In the genomic region with DNA sequence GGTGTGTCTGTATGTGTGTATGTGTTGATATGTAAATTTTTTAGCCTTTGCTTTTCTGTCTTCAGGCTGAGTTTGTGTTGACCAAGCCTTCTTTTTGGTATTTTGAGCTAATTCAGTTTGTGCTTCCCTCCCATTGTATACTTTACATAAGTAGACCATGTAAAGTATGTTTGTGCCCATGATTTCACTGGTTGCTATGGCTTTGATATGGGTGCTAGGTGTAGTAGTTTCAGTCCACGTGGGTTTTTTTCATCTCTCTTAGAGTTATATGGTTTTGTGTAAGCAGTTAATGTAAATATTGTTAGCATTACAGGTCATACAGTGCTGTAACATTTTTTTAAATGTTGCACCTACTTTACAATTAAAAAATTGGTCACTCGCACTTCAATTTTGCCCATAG, we compare ENCODE assay signal across 22 cellular contexts.
DNase-seq lines count a peak whose midpoint lies in the region; ATAC-seq and TF ChIP-seq lines count a peak whose summit lies in the region.
"Had no signal": no experiment of that assay in that cellular context is flagged by ENCODE, and none has a peak within 500 bp of the region (broad histone marks: within the 10 kb centered on the region; RNA-seq: fewer than 3 reads in every experiment).

No MANE protein-coding gene starts in this region.

- H3K9me3 ChIP-seq in mucosa of descending colon: no peaks in the 10 kb centered on the region
- H3K9me3 ChIP-seq: Peyer's patch had no signal

- no peaks in the 10 kb centered on the region for H3K9me3 Mint-ChIP-seq in activated CD4-positive, alpha-beta T cell treated with anti-CD3 and anti-CD28 coated beads for 36 hours (ENCODE audit: low read depth)
- H3K9me3 Mint-ChIP-seq in activated CD8-positive, alpha-beta T cell treated with anti-CD3 and anti-CD28 coated beads for 36 hours: no peaks in the 10 kb centered on the region
- H3K9me3 Mint-ChIP-seq: CD8-positive, alpha-beta memory T cell; H9; HFFc6 had no signal

- no peaks in the 10 kb centered on the region for H3K27me3 Mint-ChIP-seq in activated CD4-positive, alpha-beta T cell treated with anti-CD3 and anti-CD28 coated beads for 36 hours
- no peaks in the 10 kb centered on the region for H3K27me3 Mint-ChIP-seq in activated CD8-positive, alpha-beta T cell treated with anti-CD3 and anti-CD28 coated beads for 36 hours
- H3K27me3 Mint-ChIP-seq: CD8-positive, alpha-beta memory T cell had no signal

- H3K36me3 Mint-ChIP-seq in activated CD4-positive, alpha-beta T cell treated with anti-CD3 and anti-CD28 coated beads for 36 hours (ENCODE audit: low read depth): no peaks in the 10 kb centered on the region
- no peaks in the 10 kb centered on the region for H3K36me3 Mint-ChIP-seq in activated CD8-positive, alpha-beta T cell treated with anti-CD3 and anti-CD28 coated beads for 36 hours (ENCODE audit: low read depth)

- POLR2A ChIA-PET in activated CD4-positive, alpha-beta T cell treated with anti-CD3 and anti-CD28 coated beads for 36 hours (lab: Charles Lee): no interaction called here
- POLR2A ChIA-PET in activated CD8-positive, alpha-beta T cell treated with anti-CD3 and anti-CD28 coated beads for 36 hours (lab: Charles Lee): no interaction called here

- H3K36me3 ChIP-seq in mucosa of descending colon (ENCODE audit: low read depth): no peaks in the 10 kb centered on the region
- H3K36me3 ChIP-seq: Peyer's patch had no signal

- H3K4me3 ChIP-seq in GM12865 (ENCODE audit: low read depth, low read length): no peak overlapping the region
- no peak overlapping the region for H3K4me3 ChIP-seq in mucosa of descending colon
- H3K4me3 ChIP-seq: GM23248, Peyer's patch had no signal

- CTCF ChIA-PET in activated CD4-positive, alpha-beta T cell treated with anti-CD3 and anti-CD28 coated beads for 36 hours (lab: Charles Lee): interaction anchor here (1.0 kb wide), 1 partner anchor 9 kb away, joined by 3 read pairs; no protein-coding TSS in a partner anchor
- CTCF ChIA-PET in activated CD8-positive, alpha-beta T cell treated with anti-CD3 and anti-CD28 coated beads for 36 hours (lab: Charles Lee): interaction anchor here (0.9 kb wide), 1 partner anchor 578 kb away, joined by 3 read pairs; no protein-coding TSS in a partner anchor

- H3K27ac Mint-ChIP-seq in activated CD4-positive, alpha-beta T cell treated with anti-CD3 and anti-CD28 coated beads for 36 hours: no peak overlapping the region
- no peak overlapping the region for H3K27ac Mint-ChIP-seq in activated CD8-positive, alpha-beta T cell treated with anti-CD3 and anti-CD28 coated beads for 36 hours
- H3K27ac Mint-ChIP-seq: H9, HFFc6 had no signal

- no peaks in the 10 kb centered on the region for H3K4me1 ChIP-seq in mucosa of descending colon (ENCODE audit: low read depth)
- H3K4me1 ChIP-seq: Peyer's patch had no signal

- TF ChIP-seq CTCF in GM12865 (IDR thresholded peaks at IDR 0.05; ENCODE audit: insufficient read depth, low read depth, low read length, missing control alignments) (no peak), mucosa of descending colon (IDR thresholded peaks at IDR 0.05) (no peak)
- TF ChIP-seq CTCF in activated CD8-positive, alpha-beta T cell treated with anti-CD3 and anti-CD28 coated beads for 36 hours (IDR thresholded peaks at IDR 0.05): no peak

- ATAC-seq in activated CD4-positive, alpha-beta T cell treated with anti-CD3 and anti-CD28 coated beads for 36 hours: peak; percentile 33
- peak; percentile 30 for ATAC-seq in activated CD8-positive, alpha-beta T cell treated with anti-CD3 and anti-CD28 coated beads for 36 hours
- ATAC-seq in mucosa of descending colon: peak; percentile 35
- ATAC-seq: SK-N-SH treated with all-trans-retinoic acid at 6 μM for 48 hours had no signal

- peaks cover 13% of the 10 kb centered on the region for H3K4me1 Mint-ChIP-seq in activated CD4-positive, alpha-beta T cell treated with anti-CD3 and anti-CD28 coated beads for 36 hours
- peaks cover 19% of the 10 kb centered on the region for H3K4me1 Mint-ChIP-seq in activated CD8-positive, alpha-beta T cell treated with anti-CD3 and anti-CD28 coated beads for 36 hours (ENCODE audit: low read depth)

- intact Hi-C loops in activated CD4-positive, alpha-beta T cell treated with anti-CD3 and anti-CD28 coated beads for 36 hours (cut with DNase I, micrococcal nuclease): no loop called here
- intact Hi-C loops in activated CD8-positive, alpha-beta T cell treated with anti-CD3 and anti-CD28 coated beads for 36 hours (cut with micrococcal nuclease): no loop called here
- intact Hi-C loops in mucosa of descending colon (cut with DNase I, micrococcal nuclease): no loop called here

- no peak overlapping the region for H3K4me3 Mint-ChIP-seq in activated CD4-positive, alpha-beta T cell treated with anti-CD3 and anti-CD28 coated beads for 36 hours
- H3K4me3 Mint-ChIP-seq in activated CD8-positive, alpha-beta T cell treated with anti-CD3 and anti-CD28 coated beads for 36 hours: no peak overlapping the region
- H3K4me3 Mint-ChIP-seq: CD8-positive, alpha-beta memory T cell; H9; HFFc6 had no signal

- no peak for DNase-seq in activated CD4-positive, alpha-beta T cell treated with anti-CD3 and anti-CD28 coated beads for 36 hours
- DNase-seq in activated CD4-positive, alpha-beta T cell treated with anti-CD3 and anti-CD28 coated beads, Interleukin-2, amount 50 U/mL, for 48 hours: no peak
- peak; percentile 14 for DNase-seq in GM12865 (ENCODE audit: low read depth)
- no peak for DNase-seq in activated CD8-positive, alpha-beta T cell treated with anti-CD3 and anti-CD28 coated beads for 36 hours
- no peak for DNase-seq in mucosa of descending colon
- DNase-seq in nucleus accumbens (lab: John Stamatoyannopoulos, UW): no peak
- DNase-seq in NCI-H146 (lab: John Stamatoyannopoulos, UW): no peak
- DNase-seq: AML-193; C1 segment of cervical spinal cord; Calu3; CD8-positive, alpha-beta memory T cell; DMS153; GM23248; H9; HFFc6; Karpas-422; NCI-H187; NCI-H2227 treated with DMSO at 0.1 percent for 48 hours; NCI-H510A; NCI-H774; Peyer's patch had no signal
